12 cellular contexts compared by ENCODE assay signal in genomic region chr15:90893175-90894090, GRCh38. TPM values are rescaled to one million over a fixed set of nuclear protein-coding genes. Genes with fewer than 3 reads are reported as not detected.
DNase-seq lines count a peak whose midpoint lies in the region; ATAC-seq and TF ChIP-seq lines count a peak whose summit lies in the region.
"Had no signal": no experiment of that assay in that cellular context is flagged by ENCODE, and none has a peak within 500 bp of the region (broad histone marks: within the 10 kb centered on the region; RNA-seq: fewer than 3 reads in every experiment).

No MANE protein-coding gene starts in this region.

- H3F3A ChIP-seq in DOHH2 (ENCODE audit: control insufficient read depth, insufficient read depth): peaks cover 18% of the 10 kb centered on the region

- H3K27me3 ChIP-seq in DOHH2 (ENCODE audit: control insufficient read depth, low read length) (no peaks in the 10 kb centered on the region), Karpas-422 (ENCODE audit: low read length) (no peaks in the 10 kb centered on the region)

- ATAC-seq in HG03460 (IDR thresholded peaks at IDR 0.05; ENCODE audit: unreplicated experiment): no peak
- ATAC-seq: stimulated activated effector memory CD8-positive, alpha-beta T cell treated with anti-CD3 and anti-CD28 coated beads, Interleukin-12 subunit alpha, Interleukin-12 subunit beta, amount 100 ng/mL, for 72 hours had no signal

- CTCF ChIA-PET in activated naive CD4-positive, alpha-beta T cell treated with anti-CD3 and anti-CD28 coated beads, Interleukin-2, amount 10 ng/mL, durations not matched to agents 7 days and 5 days (lab: Charles Lee): interaction anchor here (1.5 to 7.3 kb wide), 2 partner anchors 40 to 574 kb away, joined by 3 to 51 read pairs; partner anchors contain the start of genes HDDC3 and UNC45A

- no peak overlapping the region for H3K27ac Mint-ChIP-seq in chondrocyte (ENCODE audit: unreplicated experiment)
- no peak overlapping the region for H3K27ac Mint-ChIP-seq in activated naive CD4-positive, alpha-beta T cell treated with anti-CD3 and anti-CD28 coated beads, Interleukin-2, amount 10 ng/mL, durations not matched to agents 7 days and 5 days

- H3K79me2 ChIP-seq in DOHH2 (ENCODE audit: control insufficient read depth, low read length) (no peaks in the 10 kb centered on the region), Karpas-422 (ENCODE audit: low read length) (no peaks in the 10 kb centered on the region)

- no peak overlapping the region for H3K4me3 Mint-ChIP-seq in chondrocyte (ENCODE audit: unreplicated experiment)
- no peak overlapping the region for H3K4me3 Mint-ChIP-seq in activated naive CD4-positive, alpha-beta T cell treated with anti-CD3 and anti-CD28 coated beads, Interleukin-2, amount 10 ng/mL, durations not matched to agents 7 days and 5 days
- H3K4me3 Mint-ChIP-seq: neural crest cell; stimulated activated effector memory CD8-positive, alpha-beta T cell treated with anti-CD3 and anti-CD28 coated beads, Interleukin-12 subunit alpha, Interleukin-12 subunit beta, amount 100 ng/mL, for 72 hours had no signal

- DNase-seq in Karpas-422 (no peak), chondrocyte (ENCODE audit: low spot score) (peak; percentile 92), SKM-1 treated with dmso at 0.1 percent for 144 hours (lab: John Stamatoyannopoulos, UW; ENCODE audit: unreplicated experiment) (no peak)
- no peak for DNase-seq in activated naive CD4-positive, alpha-beta T cell treated with anti-CD3 and anti-CD28 coated beads, Interleukin-2, amount 10 ng/mL, durations not matched to agents 7 days and 5 days
- DNase-seq: activated CD4-positive, alpha-beta T cell treated with anti-CD3 and anti-CD28 coated beads for 4 hours; activated naive CD4-positive, alpha-beta T cell treated with Interleukin-2 at 50 U/mL for 16 hours; foreskin melanocyte had no signal

- H3K9me3 ChIP-seq in DOHH2 (ENCODE audit: control insufficient read depth, insufficient read depth, low read length) (no peaks in the 10 kb centered on the region), Karpas-422 (ENCODE audit: low read length) (no peaks in the 10 kb centered on the region)

- H2AFZ ChIP-seq in Karpas-422 (ENCODE audit: low read length): no peak overlapping the region

- H3K36me3 ChIP-seq in DOHH2 (ENCODE audit: control insufficient read depth, low read length): peaks cover 51% of the 10 kb centered on the region
- no peaks in the 10 kb centered on the region; the same call in 1 of the 2 replicates for H3K36me3 ChIP-seq in Karpas-422 (ENCODE audit: insufficient read depth, low read length)

- H3K27me3 Mint-ChIP-seq in chondrocyte (ENCODE audit: low read depth): no peaks in the 10 kb centered on the region
- peaks cover 4% of the 10 kb centered on the region for H3K27me3 Mint-ChIP-seq in activated naive CD4-positive, alpha-beta T cell treated with anti-CD3 and anti-CD28 coated beads, Interleukin-2, amount 10 ng/mL, durations not matched to agents 7 days and 5 days

- H3K4me1 ChIP-seq in DOHH2 (ENCODE audit: control insufficient read depth, low read length) (peaks cover 44% of the 10 kb centered on the region), Karpas-422 (ENCODE audit: low read length) (peaks cover 10% of the 10 kb centered on the region)

- H3K9ac ChIP-seq in Karpas-422 (ENCODE audit: low read length): peak overlapping the region; percentile 49

- TF ChIP-seq CTCF in DOHH2 (IDR thresholded peaks at IDR 0.05; ENCODE audit: low read depth, low read length, poor library complexity, severe bottlenecking) (peak; percentile 69), chondrocyte (IDR thresholded peaks at IDR 0.05) (peak; percentile 29)

- no peaks in the 10 kb centered on the region for H3K36me3 Mint-ChIP-seq in chondrocyte (ENCODE audit: low read depth)
- peaks cover 8% of the 10 kb centered on the region for H3K36me3 Mint-ChIP-seq in activated naive CD4-positive, alpha-beta T cell treated with anti-CD3 and anti-CD28 coated beads, Interleukin-2, amount 10 ng/mL, durations not matched to agents 7 days and 5 days

- H3K4me2 ChIP-seq in DOHH2 (ENCODE audit: low read length) (no peak overlapping the region), Karpas-422 (ENCODE audit: low read depth, low read length, poor library complexity, severe bottlenecking) (peak overlapping the region; percentile 12)

- no peaks in the 10 kb centered on the region for H3K9me3 Mint-ChIP-seq in chondrocyte (ENCODE audit: low read depth)
- H3K9me3 Mint-ChIP-seq in activated naive CD4-positive, alpha-beta T cell treated with anti-CD3 and anti-CD28 coated beads, Interleukin-2, amount 10 ng/mL, durations not matched to agents 7 days and 5 days: no peaks in the 10 kb centered on the region
- H3K9me3 Mint-ChIP-seq: neural crest cell; stimulated activated effector memory CD8-positive, alpha-beta T cell treated with anti-CD3 and anti-CD28 coated beads, Interleukin-12 subunit alpha, Interleukin-12 subunit beta, amount 100 ng/mL, for 72 hours had no signal

- H3K9me2 ChIP-seq in DOHH2 (replicated peaks; ENCODE audit: control insufficient read depth, low read length) (no peaks in the 10 kb centered on the region), Karpas-422 (replicated peaks; ENCODE audit: insufficient read depth, low read length) (no peaks in the 10 kb centered on the region)

- H3K4me1 Mint-ChIP-seq in chondrocyte (ENCODE audit: low read depth): no peaks in the 10 kb centered on the region
- no peaks in the 10 kb centered on the region for H3K4me1 Mint-ChIP-seq in activated naive CD4-positive, alpha-beta T cell treated with anti-CD3 and anti-CD28 coated beads, Interleukin-2, amount 10 ng/mL, durations not matched to agents 7 days and 5 days
- H3K4me1 Mint-ChIP-seq: neural crest cell had no signal

- H3K27ac ChIP-seq in DOHH2 (ENCODE audit: low read depth, low read length) (no peak overlapping the region), Karpas-422 (ENCODE audit: low read length) (no peak overlapping the region)
- H3K27ac ChIP-seq: coronary artery had no signal

- H4K20me1 ChIP-seq in DOHH2 (ENCODE audit: control insufficient read depth, insufficient read depth, low read depth, low read length) (no peaks in the 10 kb centered on the region), Karpas-422 (ENCODE audit: insufficient read depth, low read depth, low read length) (no peaks in the 10 kb centered on the region)

- H3K4me3 ChIP-seq in DOHH2 (ENCODE audit: low read length) (no peak overlapping the region), Karpas-422 (ENCODE audit: low read length) (peak overlapping the region; percentile 51; the same call in 1 of the 2 replicates)
- H3K4me3 ChIP-seq: coronary artery had no signal

RNA-seq across cellular contexts. Expression of gene FES, which starts 9.1 kb away (rescaled TPM):
- 33.7 and 88.0 TPM in 2 replicates for total RNA-seq in Karpas-422 (2014; rRNA removed; shearing (Covaris generic); ENCODE audit: low replicate concordance)
- 2.4 to 2.7 TPM (median 2.4 TPM) in 3 replicates for total RNA-seq in chondrocyte

RNA-seq across cellular contexts. Expression of gene MAN2A2, which starts 9.7 kb away (rescaled TPM):
- total RNA-seq in Karpas-422 (2014; rRNA removed; shearing (Covaris generic); ENCODE audit: low replicate concordance): 27.4 and 60.8 TPM in 2 replicates
- 49.4 to 57.0 TPM (median 51.4 TPM) in 3 replicates for total RNA-seq in chondrocyte

RNA-seq across cellular contexts. Expression of gene FURIN, which starts 25.0 kb away (rescaled TPM):
- total RNA-seq in Karpas-422 (2014; rRNA removed; shearing (Covaris generic); ENCODE audit: low replicate concordance): 30.4 and 30.9 TPM in 2 replicates
- total RNA-seq in chondrocyte: 66.2 to 118 TPM (median 71.1 TPM) in 3 replicates

RNA-seq across cellular contexts. Expression of gene HDDC3, which starts 38.9 kb away (rescaled TPM):
- 15.9 and 39.1 TPM in 2 replicates for total RNA-seq in Karpas-422 (2014; rRNA removed; shearing (Covaris generic); ENCODE audit: low replicate concordance)
- total RNA-seq in chondrocyte: 10.5 to 12.2 TPM (median 10.8 TPM) in 3 replicates

RNA-seq across cellular contexts. Expression of gene UNC45A, which starts 41.7 kb away (rescaled TPM):
- 25.1 and 58.0 TPM in 2 replicates for total RNA-seq in Karpas-422 (2014; rRNA removed; shearing (Covaris generic); ENCODE audit: low replicate concordance)
- 70.9 to 85.7 TPM (median 73.2 TPM) in 3 replicates for total RNA-seq in chondrocyte
